ENCODE assay signal across 10 cellular contexts in genomic region chr15:96416934-96417759, GRCh38.
A peak's percentile ranks its signal among the peaks of the same experiment; 100 is the strongest.
DNase-seq lines count a peak whose midpoint lies in the region; ATAC-seq, FAIRE-seq and TF ChIP-seq lines count a peak whose summit lies in the region.
"Had no signal": no experiment of that assay in that cellular context is flagged by ENCODE, and none has a peak within 500 bp of the region (broad histone marks: within the 10 kb centered on the region; RNA-seq: fewer than 3 reads in every experiment).

No MANE protein-coding gene starts in this region.

- POLR2A ChIA-PET in CD8-positive, alpha-beta T cell (lab: Charles Lee) = no interaction called here

- H4K5ac ChIP-seq in mesendoderm (ENCODE audit: low read length) = no peak overlapping the region

- TF ChIP-seq CTCF in epithelial cell of proximal tubule (conservative IDR thresholded peaks at IDR 0.05; ENCODE audit: low read depth, low read length) (no peak), uterus (IDR thresholded peaks at IDR 0.05) (no peak)
- no peak for TF ChIP-seq CTCF in CD8-positive, alpha-beta T cell (IDR thresholded peaks at IDR 0.05)

- no CpG with 5 or more reads among the region's 51 CpGs for WGBS in mesendoderm (ENCODE audit: extremely low coverage, insufficient coverage, low lambda C conversion rate)

- H3K4me1 ChIP-seq in mesendoderm (ENCODE audit: control insufficient read depth, low read depth, low read length) (peaks cover 2% of the 10 kb centered on the region), uterus (no peaks in the 10 kb centered on the region)
- H3K4me1 ChIP-seq in CD8-positive, alpha-beta T cell (ENCODE audit: insufficient read depth, low read length) = no peaks in the 10 kb centered on the region

- H3K4me2 ChIP-seq in mesendoderm (ENCODE audit: low read length) = peak overlapping the region; percentile 36

- H3K27ac ChIP-seq in mesendoderm (ENCODE audit: low read depth, low read length) = no peak overlapping the region
- H3K27ac ChIP-seq in uterus = no peak overlapping the region
- no peak overlapping the region for H3K27ac ChIP-seq in CD8-positive, alpha-beta T cell (ENCODE audit: low read depth, low read length)
- H3K27ac ChIP-seq: C4-2B had no signal

- H2BK15ac ChIP-seq in mesendoderm (replicated peaks; ENCODE audit: low read depth) = no peak overlapping the region

- H2BK120ac ChIP-seq in mesendoderm (ENCODE audit: low read depth, low read length) = no peak overlapping the region

- H3K79me2 ChIP-seq in mesendoderm (ENCODE audit: control insufficient read depth, insufficient read depth, low read length) = no peaks in the 10 kb centered on the region

- intact Hi-C loops in Right ventricle myocardium superior (cut with DNase I) = no loop called here
- intact Hi-C loops in cardiac septum (cut with DNase I) = loop anchor here (10.0 kb wide), 1 partner anchor 52 kb away; no protein-coding TSS in a partner anchor
- intact Hi-C loops in uterus (cut with DNase I; ENCODE audit: low total_unique reads) = no loop called here
- intact Hi-C loops in CD8-positive, alpha-beta T cell (cut with DNase I, micrococcal nuclease) = no loop called here

- no peak overlapping the region for H3K4ac ChIP-seq in mesendoderm (ENCODE audit: low read depth, low read length)

- peaks cover 64% of the 10 kb centered on the region for H3K27me3 Mint-ChIP-seq in CD8-positive, alpha-beta T cell (ENCODE audit: low read depth)

- H3K4me3 ChIP-seq in epithelial cell of proximal tubule (ENCODE audit: low read depth, low read length) (peak overlapping the region; percentile 49), mesendoderm (ENCODE audit: low read length) (no peak overlapping the region), uterus (peak overlapping the region; percentile 8 to 13)
- H3K4me3 ChIP-seq in CD8-positive, alpha-beta T cell (ENCODE audit: low read depth, low read length) = no peak overlapping the region

- H3K79me1 ChIP-seq in mesendoderm (ENCODE audit: low read length) = no peaks in the 10 kb centered on the region

- H3K36me3 ChIP-seq in mesendoderm (ENCODE audit: control insufficient read depth, insufficient read depth, low read length) = no peaks in the 10 kb centered on the region
- no peaks in the 10 kb centered on the region for H3K36me3 ChIP-seq in uterus
- no peaks in the 10 kb centered on the region for H3K36me3 ChIP-seq in CD8-positive, alpha-beta T cell (ENCODE audit: insufficient read depth, low read length)

- DNase-seq in Right ventricle myocardium superior (no peak), cardiac septum (ENCODE audit: low spot score) (no peak), epithelial cell of proximal tubule (ENCODE audit: low read depth) (no peak), mesendoderm (peak; percentile 46), uterus (peak in 1 of 2 donors; percentile 26), HTR-8/SVneo (ENCODE audit: insufficient read length, low spot score) (no peak), AG08395 (ENCODE audit: low spot score) (no peak)
- no peak for DNase-seq in CD8-positive, alpha-beta T cell
- DNase-seq: cerebellar nuclear complex had no signal

- H2AK5ac ChIP-seq in mesendoderm (ENCODE audit: low read length) = no peak overlapping the region

- no peaks in the 10 kb centered on the region for H3K36me3 Mint-ChIP-seq in CD8-positive, alpha-beta T cell

- H3K9ac ChIP-seq in mesendoderm (ENCODE audit: low read length) = no peak overlapping the region

- no peak overlapping the region for H2BK5ac ChIP-seq in mesendoderm (ENCODE audit: low read length)

- no peak overlapping the region for H3K18ac ChIP-seq in mesendoderm (ENCODE audit: low read length)

- CTCF ChIA-PET in CD8-positive, alpha-beta T cell (lab: Charles Lee) = no interaction called here

- H3K27ac Mint-ChIP-seq in CD8-positive, alpha-beta T cell = no peak overlapping the region

- H3K27me3 ChIP-seq in mesendoderm (ENCODE audit: insufficient read depth, low read length, poor library complexity) (peaks cover 66% of the 10 kb centered on the region), uterus (peaks cover 19 to 22% of the 10 kb centered on the region in 2 donors)
- H3K27me3 ChIP-seq in CD8-positive, alpha-beta T cell (ENCODE audit: insufficient read depth, low read length) = peaks cover 4% of the 10 kb centered on the region

- no peak overlapping the region for H3K56ac ChIP-seq in mesendoderm (ENCODE audit: low read length)

- H3K4me3 Mint-ChIP-seq in CD8-positive, alpha-beta T cell = no peak overlapping the region

- no peaks in the 10 kb centered on the region for H3K9me3 Mint-ChIP-seq in CD8-positive, alpha-beta T cell

- H3K9me3 ChIP-seq in uterus = no peaks in the 10 kb centered on the region
- H3K9me3 ChIP-seq in CD8-positive, alpha-beta T cell (ENCODE audit: low read length) = no peaks in the 10 kb centered on the region

- FAIRE-seq in HTR-8/SVneo (lab: Jason Lieb, UNC) = no peak

- H4K8ac ChIP-seq in mesendoderm (ENCODE audit: low read depth, low read length) = no peak overlapping the region

- ATAC-seq in Right ventricle myocardium superior (ENCODE audit: poor library complexity) = peak; percentile 39
- no peak for ATAC-seq in CD8-positive, alpha-beta T cell

- H3K23ac ChIP-seq in mesendoderm (ENCODE audit: low read length) = peak overlapping the region; percentile 50

- no peak for TF ChIP-seq POLR2A in uterus (IDR thresholded peaks at IDR 0.05)

- H3K4me1 Mint-ChIP-seq in CD8-positive, alpha-beta T cell (ENCODE audit: low read depth) = no peaks in the 10 kb centered on the region

Comparison
In these comparisons a context has a peak if more than half of its experiments do, and no peak if none do; other contexts are left out.
1. H3K4me3 ChIP-seq: peak in epithelial cell of proximal tubule (single experiment) and uterus (2 of 2); none in mesendoderm (single experiment) and CD8-positive, alpha-beta T cell (single experiment).